8 cellular contexts compared by ENCODE assay signal in genomic region chr10:62804384-62805138, GRCh38.
DNase-seq lines count a peak whose midpoint lies in the region; ATAC-seq lines count a peak whose summit lies in the region.

ADO (plus strand) TSS chr10:62804720; CDS start chr10:62805060, 340 bp downstream.

- H3K4me1 ChIP-seq in iPS-15b (ENCODE audit: control insufficient read depth, insufficient read depth, low read length): peaks cover 15% of the 10 kb centered on the region

- H3K36me3 ChIP-seq in iPS-15b (ENCODE audit: control insufficient read depth, insufficient read depth, low read length): no peaks in the 10 kb centered on the region

- H3K9me3 ChIP-seq in iPS-15b (ENCODE audit: control insufficient read depth, insufficient read depth, low read length): no peaks in the 10 kb centered on the region

- peak within 1 kb of the TSS; percentile 93 for H3K4me3 ChIP-seq in iPS-15b (ENCODE audit: low read depth, low read length)
- H3K4me3 ChIP-seq in skeletal muscle cell (ENCODE audit: low read depth, low read length): peak within 1 kb of the TSS; percentile 82

- no peaks in the 10 kb centered on the region for H3K27me3 ChIP-seq in iPS-15b (ENCODE audit: control insufficient read depth, insufficient read depth, low read length)

- peak; percentile 86 for ATAC-seq in HG02981 (IDR thresholded peaks at IDR 0.05; ENCODE audit: unreplicated experiment)

- H3K9ac ChIP-seq in iPS-15b (ENCODE audit: low read depth, low read length): peak within 1 kb of the TSS; percentile 91

- peak; percentile 63 for DNase-seq in SIG-M5 treated with dmso at 0.1 percent for 504 hours (lab: John Stamatoyannopoulos, UW; ENCODE audit: unreplicated experiment)
- no peak for DNase-seq in SIG-M5 (lab: John Stamatoyannopoulos, UW)
- peak; percentile 67 to 81 for DNase-seq in NCI-H2081 (lab: John Stamatoyannopoulos, UW)
- DNase-seq in UCSD-AML1 (lab: John Stamatoyannopoulos, UW; ENCODE audit: unreplicated experiment): peak; percentile 80
- DNase-seq in brain pericyte (ENCODE audit: low read depth, low spot score): peak; percentile 60
- DNase-seq in skeletal muscle cell (ENCODE audit: low read depth): peak; percentile 65
